38 cellular contexts compared by ENCODE assay signal in the genomic region with DNA sequence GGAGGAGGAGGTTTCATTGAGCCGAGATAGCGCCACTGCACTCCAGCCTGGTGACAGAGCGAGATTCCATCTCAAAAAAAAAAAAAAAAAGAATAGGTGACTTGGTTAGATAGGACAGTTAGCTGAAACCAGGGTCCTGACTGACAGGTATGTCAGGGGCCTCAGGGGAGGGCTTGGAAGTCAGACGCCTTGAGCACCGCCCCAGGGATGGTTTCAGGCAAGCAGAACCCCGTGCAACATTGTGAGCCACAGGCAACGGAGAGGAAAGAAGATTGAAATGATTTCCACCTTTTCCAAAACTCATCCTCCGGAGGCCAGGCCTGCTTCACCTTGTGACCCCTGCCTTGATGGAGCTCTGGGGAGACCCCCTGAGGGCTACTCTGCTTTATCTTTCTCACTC. TPM values are rescaled to one million over a fixed set of nuclear protein-coding genes. Genes with fewer than 3 reads are reported as not detected.
"Had no signal": no experiment of that assay in that cellular context is flagged by ENCODE, and none has a peak within 500 bp of the region (broad histone marks: within the 10 kb centered on the region; RNA-seq: fewer than 3 reads in every experiment).

No MANE protein-coding gene starts in this region.

- H3K27ac ChIP-seq: KMS-11 had no signal

- H3K27me3 ChIP-seq: MG63 had no signal

- H3K9ac ChIP-seq: KMS-11 had no signal

- H3K36me3 ChIP-seq: MG63 had no signal

- H3K4me2 ChIP-seq: KMS-11 had no signal

- H3K9me3 ChIP-seq: MG63 had no signal

- H3K4me3 ChIP-seq: MG63 had no signal

- DNase-seq: Karpas-422, Kasumi-1, KBM-7, KG1, MG63, MM.1S, NCI-H1048, NCI-H1092, NCI-H1092 treated with DMSO at 0.1 percent for 48 hours, NCI-H1105, NCI-H1105 treated with DMSO at 0.1 percent for 48 hours, NCI-H1417, NCI-H1417 treated with DMSO at 0.1 percent for 48 hours, NCI-H1436, NCI-H1436 treated with DMSO at 0.1 percent for 48 hours, NCI-H146, NCI-H1694, NCI-H1694 treated with DMSO at 0.1 percent for 48 hours, NCI-H187, NCI-H187 treated with DMSO at 0.1 percent for 48 hours, NCI-H1930, NCI-H2029, NCI-H2029 treated with DMSO at 0.1 percent for 48 hours, NCI-H2081, NCI-H2081 treated with DMSO at 0.1 percent for 48 hours, NCI-H2107, NCI-H2171, NCI-H2171 treated with DMSO at 0.1 percent for 48 hours, NCI-H2227 treated with DMSO at 0.1 percent for 48 hours, NCI-H226, NCI-H345, NCI-H446, NCI-H446 treated with DMSO at 0.1 percent for 48 hours had no signal

RNA-seq across cellular contexts. Expression of gene UCMA, which starts 8.6 kb away (rescaled TPM):
- total RNA-seq: LHCN-M2, M059J, MCF 10A, NCI-H460 had no signal
